20 cellular contexts compared by ENCODE assay signal in genomic region chr12:121448771-121449315, GRCh38. TPM values are rescaled to one million over a fixed set of nuclear protein-coding genes. Genes with fewer than 3 reads are reported as not detected.
DNase-seq lines count a peak whose midpoint lies in the region; FAIRE-seq and TF ChIP-seq lines count a peak whose summit lies in the region.
"Had no signal": no experiment of that assay in that cellular context is flagged by ENCODE, and none has a peak within 500 bp of the region (broad histone marks: within the 10 kb centered on the region; RNA-seq: fewer than 3 reads in every experiment).

No MANE protein-coding gene starts in this region.

- DNase-seq in DMS 273 (lab: John Stamatoyannopoulos, UW; ENCODE audit: unreplicated experiment): peak; percentile 9
- DNase-seq in DMS 273 treated with DMSO at 0.1 percent for 48 hours (lab: John Stamatoyannopoulos, UW): no peak
- DNase-seq in NCI-H2171 treated with DMSO at 0.1 percent for 48 hours (lab: John Stamatoyannopoulos, UW): peak; percentile 40
- peak; percentile 60 for DNase-seq in kidney
- peak; percentile 53 to 60 for DNase-seq in thyroid gland
- DNase-seq in NCI-H510A (lab: John Stamatoyannopoulos, UW): no peak
- DNase-seq in amygdala (lab: John Stamatoyannopoulos, UW): no peak
- no peak for DNase-seq in activated CD4-positive, alpha-beta T cell treated with anti-CD3 and anti-CD28 coated beads, Interleukin-2, amount 10 ng/mL, durations not matched to agents 7 days and 5 days
- DNase-seq: BE2C; CD8-positive, alpha-beta memory T cell; GF-D8; GOT3; HFFc6; NCI-H1436; NCI-H226; PC-9; SJCRH30 had no signal

- H3K4me3 Mint-ChIP-seq in activated CD4-positive, alpha-beta T cell treated with anti-CD3 and anti-CD28 coated beads, Interleukin-2, amount 10 ng/mL, durations not matched to agents 7 days and 5 days: no peak overlapping the region
- H3K4me3 Mint-ChIP-seq: HFFc6 had no signal

- intact Hi-C loops in kidney (cut with DNase I): loop anchor here (10.0 kb wide), 1 partner anchor 114 kb away; no protein-coding TSS in a partner anchor
- intact Hi-C loops in thyroid gland (cut with DNase I): no loop called here

- peaks cover 0 to 9% of the 10 kb centered on the region in 2 donors for H3K4me1 ChIP-seq in kidney (ENCODE audit: control insufficient read depth in 1 of 2, insufficient read depth in 1 of 2, low read depth in 1 of 2, low read length in 2 of 2)
- H3K4me1 ChIP-seq in thyroid gland: peaks cover 7 to 11% of the 10 kb centered on the region in 2 donors
- H3K4me1 ChIP-seq: BE2C, SJCRH30 had no signal

- no peak for TF ChIP-seq POLR2A in thyroid gland (IDR thresholded peaks at IDR 0.05)

- 62 to 70% methylated on average over 16 of the region's 16 CpGs for WGBS in thyroid gland, 2 donors

- H3K27me3 ChIP-seq in thyroid gland: no peaks in the 10 kb centered on the region
- H3K27me3 ChIP-seq: BE2C, SJCRH30 had no signal

- no peak overlapping the region for H3K27ac Mint-ChIP-seq in activated CD4-positive, alpha-beta T cell treated with anti-CD3 and anti-CD28 coated beads, Interleukin-2, amount 10 ng/mL, durations not matched to agents 7 days and 5 days
- H3K27ac Mint-ChIP-seq: HFFc6 had no signal

- TF ChIP-seq CTCF in kidney (IDR thresholded peaks at IDR 0.05; ENCODE audit: borderline replicate concordance, extremely low read depth, insufficient read depth): no peak
- TF ChIP-seq CTCF in thyroid gland (IDR thresholded peaks at IDR 0.05): no peak

- H3K9me3 Mint-ChIP-seq in activated CD4-positive, alpha-beta T cell treated with anti-CD3 and anti-CD28 coated beads, Interleukin-2, amount 10 ng/mL, durations not matched to agents 7 days and 5 days: no peaks in the 10 kb centered on the region
- H3K9me3 Mint-ChIP-seq: CD8-positive, alpha-beta memory T cell; HFFc6 had no signal

- H3K27ac ChIP-seq in kidney (ENCODE audit: low read depth in 2 of 2, low read length in 2 of 2) (no peak overlapping the region), thyroid gland (no peak overlapping the region)
- H3K27ac ChIP-seq: 22Rv1, KMS-11, PC-9, SJCRH30 had no signal

- POLR2A ChIA-PET in activated CD4-positive, alpha-beta T cell treated with anti-CD3 and anti-CD28 coated beads, Interleukin-2, amount 10 ng/mL, durations not matched to agents 7 days and 5 days (lab: Charles Lee): interaction anchor here (0.7 kb wide), 1 partner anchor 27 kb away, joined by 3 read pairs; no protein-coding TSS in a partner anchor

- CTCF ChIA-PET in activated CD4-positive, alpha-beta T cell treated with anti-CD3 and anti-CD28 coated beads, Interleukin-2, amount 10 ng/mL, durations not matched to agents 7 days and 5 days (lab: Charles Lee): interaction anchor here (0.6 kb wide), 1 partner anchor 803 kb away, joined by 5 read pairs; no protein-coding TSS in a partner anchor

- H3K9me3 ChIP-seq in kidney (ENCODE audit: control insufficient read depth in 1 of 2, low read length in 2 of 2): no peaks in the 10 kb centered on the region
- H3K9me3 ChIP-seq in thyroid gland: no peaks in the 10 kb centered on the region
- H3K9me3 ChIP-seq: BE2C, SJCRH30 had no signal

- H3K36me3 ChIP-seq in kidney (ENCODE audit: control insufficient read depth in 1 of 2, insufficient read depth in 2 of 2, low read length in 2 of 2) (no peaks in the 10 kb centered on the region), thyroid gland (no peaks in the 10 kb centered on the region)
- H3K36me3 ChIP-seq: SJCRH30 had no signal

- FAIRE-seq in kidney (lab: Jason Lieb, UNC): no peak
- FAIRE-seq: GM12891 had no signal

- peaks cover 15% of the 10 kb centered on the region for H3K4me1 Mint-ChIP-seq in activated CD4-positive, alpha-beta T cell treated with anti-CD3 and anti-CD28 coated beads, Interleukin-2, amount 10 ng/mL, durations not matched to agents 7 days and 5 days

- H3K27me3 Mint-ChIP-seq in activated CD4-positive, alpha-beta T cell treated with anti-CD3 and anti-CD28 coated beads, Interleukin-2, amount 10 ng/mL, durations not matched to agents 7 days and 5 days: no peaks in the 10 kb centered on the region
- H3K27me3 Mint-ChIP-seq: CD8-positive, alpha-beta memory T cell had no signal

- no peak overlapping the region for H3K9ac ChIP-seq in kidney (ENCODE audit: low read length in 2 of 2)
- H3K9ac ChIP-seq: KMS-11 had no signal

- H3K36me3 Mint-ChIP-seq in activated CD4-positive, alpha-beta T cell treated with anti-CD3 and anti-CD28 coated beads, Interleukin-2, amount 10 ng/mL, durations not matched to agents 7 days and 5 days (ENCODE audit: low read depth): peaks cover 25% of the 10 kb centered on the region

- H3K4me3 ChIP-seq in kidney (ENCODE audit: low read length in 2 of 2) (no peak overlapping the region), thyroid gland (replicated peaks in 1 of 3) (no peak overlapping the region)
- H3K4me3 ChIP-seq: PC-9, SJCRH30 had no signal

RNA-seq across cellular contexts. Expression of gene RNF34, which starts 48.9 kb away (rescaled TPM):
- 48.1 TPM for total RNA-seq in kidney
- 18.8 TPM for polyA plus RNA-seq in kidney (ENCODE audit: insufficient read depth, low read depth, low replicate concordance)
- 10 to 100 TPM; 38.7 to 64.0 (median 55.4) TPM for total RNA-seq in thyroid gland
- total RNA-seq in activated CD4-positive, alpha-beta T cell treated with anti-CD3 and anti-CD28 coated beads, Interleukin-2, amount 10 ng/mL, durations not matched to agents 7 days and 5 days: 10 to 100 TPM; 83.5 to 90.2 TPM

Comparison
In these comparisons a context has a peak if more than half of its experiments do, and no peak if none do; other contexts are left out.
1. DNase-seq: peak in DMS 273 (single experiment), NCI-H2171 treated with DMSO at 0.1 percent for 48 hours (single experiment), kidney (single experiment) and thyroid gland (2 of 2); none in DMS 273 treated with DMSO at 0.1 percent for 48 hours (single experiment), NCI-H510A (single experiment), amygdala (0 of 56) and activated CD4-positive, alpha-beta T cell treated with anti-CD3 and anti-CD28 coated beads, Interleukin-2, amount 10 ng/mL, durations not matched to agents 7 days and 5 days (single experiment).